Comparison of ENCODE assay signal across 8 cellular contexts in the genomic region with DNA sequence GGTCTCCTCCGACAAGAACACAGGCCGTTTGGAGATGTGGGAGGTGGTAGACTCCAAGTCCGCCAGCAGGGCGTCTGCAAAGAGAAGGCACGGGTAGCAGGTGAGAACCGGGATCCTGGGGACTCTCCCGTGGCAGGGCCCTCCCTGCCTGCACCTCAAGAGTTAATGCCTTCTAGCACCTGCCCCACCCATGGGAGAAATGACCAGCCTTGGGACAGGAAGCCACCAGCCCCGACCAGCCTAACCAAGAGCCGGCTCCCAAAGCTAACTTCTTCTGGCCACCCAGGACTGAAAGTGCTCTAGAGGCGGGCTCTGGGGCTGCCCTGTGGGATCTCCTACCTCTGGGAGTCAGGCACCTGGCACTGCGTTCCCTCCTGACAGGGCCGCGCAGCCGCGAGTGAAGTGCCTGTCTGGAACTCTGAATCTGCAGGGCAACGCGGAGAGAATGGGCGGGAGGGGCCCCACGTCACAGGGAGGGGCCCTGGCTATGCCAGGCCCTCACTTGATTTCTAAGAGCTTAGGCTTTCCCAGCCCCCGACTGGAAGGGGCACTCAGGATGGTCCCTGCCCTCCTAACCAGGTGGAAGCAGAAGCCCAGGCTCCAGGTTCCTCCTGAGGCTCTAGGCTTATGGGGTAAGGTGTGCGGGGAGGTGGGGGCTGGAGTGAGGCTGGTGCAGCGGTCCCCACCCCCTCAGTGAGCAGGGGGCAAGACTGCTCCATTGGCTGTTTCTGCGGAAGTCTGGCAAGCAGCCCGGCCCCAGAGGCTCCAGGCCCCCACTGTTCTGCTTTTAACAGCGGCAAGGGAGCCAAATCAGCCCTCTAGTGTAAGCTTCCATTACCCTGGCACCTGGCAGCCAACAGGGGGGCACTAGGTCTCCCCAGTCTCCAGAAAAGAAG. TPM values are rescaled to one million over a fixed set of nuclear protein-coding genes. Genes with fewer than 3 reads are reported as not detected.
DNase-seq lines count a peak whose midpoint lies in the region; ATAC-seq lines count a peak whose summit lies in the region.

No MANE protein-coding gene starts in this region.

- H3K9ac ChIP-seq in skeletal muscle tissue (ENCODE audit: low read depth in 1 of 3, low read length in 3 of 3) = peak overlapping the region in 2 of 3 donors; percentile 25 to 50

- no peaks in the 10 kb centered on the region for H3K27me3 ChIP-seq in H7 (ENCODE audit: control insufficient read depth, insufficient read depth, low read length)
- H3K27me3 ChIP-seq in skeletal muscle tissue (ENCODE audit: control insufficient read depth in 3 of 3, insufficient read depth in 3 of 3, low read length in 3 of 3) = no peaks in the 10 kb centered on the region

- no peaks in the 10 kb centered on the region for H3K9me3 ChIP-seq in skeletal muscle tissue (ENCODE audit: control insufficient read depth in 3 of 3, low read length in 3 of 3)

- ATAC-seq in GM21576 (IDR thresholded peaks at IDR 0.05; ENCODE audit: unreplicated experiment) = no peak

- H3K4me1 ChIP-seq in skeletal muscle tissue (ENCODE audit: control insufficient read depth in 3 of 3, insufficient read depth in 3 of 3, low read length in 3 of 3) = peaks cover 42 to 52% (median 49%) of the 10 kb centered on the region in 3 donors

- H3K4me3 ChIP-seq in H7 (ENCODE audit: insufficient read depth, low read depth, low read length) (no peak overlapping the region), skeletal muscle tissue (ENCODE audit: low read length in 3 of 3) (no peak overlapping the region)

- H3K36me3 ChIP-seq in H7 (replicated peaks; ENCODE audit: control insufficient read depth, insufficient read depth, low read length) (peaks cover 43% of the 10 kb centered on the region), skeletal muscle tissue (ENCODE audit: control insufficient read depth in 3 of 3, insufficient read depth in 3 of 3, low read length in 3 of 3) (peaks cover 43 to 49% (median 47%) of the 10 kb centered on the region in 3 donors)

- DNase-seq in H7 (peak; percentile 67), NCI-H774 (lab: John Stamatoyannopoulos, UW) (peak; percentile 66), germinal center (ENCODE audit: low spot score) (peak; percentile 43), inferior parietal cortex (ENCODE audit: extremely low spot score) (no peak), T-helper 1 cell (no peak)
- DNase-seq in activated CD4-positive, alpha-beta T cell treated with anti-CD3 and anti-CD28 coated beads, Interleukin-2, amount 50 U/mL, for 1 hour = no peak

- peak overlapping the region; percentile 51 for H3K27ac ChIP-seq in skeletal muscle tissue (ENCODE audit: low read depth, low read length)

RNA-seq across cellular contexts. Expression of a gene that starts 23.6 kb away (rescaled TPM):
- 5,486 and 6,641 TPM in 2 replicates for total RNA-seq in H7 (2014; rRNA removed; shearing (Covaris generic))
- total RNA-seq in skeletal muscle tissue = 2,458 TPM

RNA-seq across cellular contexts. Expression of a gene that starts 30.0 kb away (rescaled TPM):
- 119 and 130 TPM in 2 replicates for total RNA-seq in H7 (2014; rRNA removed; shearing (Covaris generic))
- 87.2 TPM for total RNA-seq in skeletal muscle tissue

RNA-seq across cellular contexts. Expression of a gene that starts 41.0 kb away (rescaled TPM):
- 76.1 and 89.9 TPM in 2 replicates for total RNA-seq in H7 (2014; rRNA removed; shearing (Covaris generic))
- total RNA-seq in skeletal muscle tissue = 20.9 TPM

Comparison
In these comparisons a context has a peak if more than half of its experiments do, and no peak if none do; other contexts are left out.
1. DNase-seq: peak in H7 (single experiment), NCI-H774 (single experiment) and germinal center (single experiment); none in inferior parietal cortex (single experiment), T-helper 1 cell (0 of 5) and activated CD4-positive, alpha-beta T cell treated with anti-CD3 and anti-CD28 coated beads, Interleukin-2, amount 50 U/mL, for 1 hour (single experiment).